In genomic region chr1:50610563-50610962, GRCh38 we compare ENCODE assay signal across 12 cellular contexts.
A peak's percentile ranks its signal among the peaks of the same experiment; 100 is the strongest.
DNase-seq lines count a peak whose midpoint lies in the region; ATAC-seq, FAIRE-seq and TF ChIP-seq lines count a peak whose summit lies in the region.
"Had no signal": no experiment of that assay in that cellular context is flagged by ENCODE, and none has a peak within 500 bp of the region (broad histone marks: within the 10 kb centered on the region; RNA-seq: fewer than 3 reads in every experiment).

No MANE protein-coding gene starts in this region.

- no TSS peak for BruUV-seq in GM12878 (replicated peaks; lab: Mats Ljungman, UMichigan)

- TF ChIP-seq CTCF in GM23338 (conservative IDR thresholded peaks at IDR 0.05; ENCODE audit: low read depth in 2 of 2) (no peak), GM12878 (IDR thresholded peaks at IDR 0.05 in 2 of 3, conservative IDR thresholded peaks at IDR 0.05 in 1 of 3; ENCODE audit: control insufficient read depth in 2 of 3, extremely low read depth in 1 of 3, insufficient read depth in 1 of 3, low read depth in 3 of 3, low read length in 3 of 3) (no peak), ascending aorta (IDR thresholded peaks at IDR 0.05) (no peak)

- POLR2A ChIA-PET in GM12878 (lab: Charles Lee): no interaction called here

- H3F3A ChIP-seq in GM23338 (replicated peaks; ENCODE audit: low read depth): no peaks in the 10 kb centered on the region

- H3K9me2 ChIP-seq in GM23338 (ENCODE audit: insufficient read depth): no peaks in the 10 kb centered on the region
- H3K9me2 ChIP-seq: SK-N-SH had no signal

- H2AFZ ChIP-seq in GM23338: no peak overlapping the region
- no peak overlapping the region for H2AFZ ChIP-seq in GM12878 (ENCODE audit: control insufficient read depth, low read depth, low read length)

- H3K27me3 ChIP-seq in GM23338 (ENCODE audit: insufficient read depth) (no peaks in the 10 kb centered on the region), GM12878 (replicated peaks in 1 of 2; ENCODE audit: control insufficient read depth in 2 of 2, insufficient read depth in 2 of 2, low read length in 1 of 2) (no peaks in the 10 kb centered on the region), ascending aorta (no peaks in the 10 kb centered on the region)
- H3K27me3 ChIP-seq: BLaER1 treated with 17β-estradiol and CSF1 and Interleukin-3, amounts not matched to agents 10 nM and 100 nM; body of pancreas had no signal

- no peaks in the 10 kb centered on the region for H3K36me3 Mint-ChIP-seq in GM23338 (ENCODE audit: low read depth)

- H3K4me3 ChIP-seq in GM23338: no peak overlapping the region
- H3K4me3 ChIP-seq in GM12878: no peak overlapping the region
- no peak overlapping the region for H3K4me3 ChIP-seq in ascending aorta
- H3K4me3 ChIP-seq: BLaER1 treated with 17β-estradiol and CSF1 and Interleukin-3, amounts not matched to agents 10 nM and 100 nM; body of pancreas; left ventricle myocardium inferior had no signal

- H3K79me2 ChIP-seq in GM23338 (replicated peaks; ENCODE audit: insufficient read depth) (no peaks in the 10 kb centered on the region), GM12878 (ENCODE audit: control insufficient read depth, insufficient read depth, low read length) (no peaks in the 10 kb centered on the region)

- no peak overlapping the region for H3K4me3 Mint-ChIP-seq in GM23338

- no peak for TF ChIP-seq RAD21 in GM12878 (IDR thresholded peaks at IDR 0.05; ENCODE audit: insufficient read depth, low read depth, low read length)

- FAIRE-seq in GM12891 (lab: Jason Lieb, UNC) (peak; percentile 71), GM12878 (lab: Jason Lieb, UNC) (no peak)

- H3K27ac Mint-ChIP-seq in GM23338: no peak overlapping the region

- DNase-seq in GM12891 (ENCODE audit: insufficient read length, low spot score) (no peak), GM23338 (ENCODE audit: low spot score) (peak; percentile 51), NCI-H146 (lab: John Stamatoyannopoulos, UW) (peak; percentile 93), GM12878 (ENCODE audit: low read depth, low spot score) (peak; percentile 36), substantia nigra (lab: John Stamatoyannopoulos, UW) (no peak), ascending aorta (ENCODE audit: low spot score in 2 of 2) (no peak), AG20443 (ENCODE audit: low spot score) (no peak)
- DNase-seq: body of pancreas, left ventricle myocardium inferior, SK-N-SH had no signal

- H4K20me1 ChIP-seq in GM23338 (replicated peaks; ENCODE audit: insufficient read depth) (no peaks in the 10 kb centered on the region), GM12878 (ENCODE audit: control insufficient read depth, insufficient read depth) (no peaks in the 10 kb centered on the region)
- H4K20me1 ChIP-seq: BLaER1 treated with 17β-estradiol and CSF1 and Interleukin-3, amounts not matched to agents 10 nM and 100 nM had no signal

- peaks cover 7% of the 10 kb centered on the region for H3K4me1 ChIP-seq in GM23338 (ENCODE audit: insufficient read depth)
- H3K4me1 ChIP-seq in GM12878 (ENCODE audit: control insufficient read depth, insufficient read depth, low read length): peaks cover 5% of the 10 kb centered on the region
- no peaks in the 10 kb centered on the region for H3K4me1 ChIP-seq in ascending aorta
- H3K4me1 ChIP-seq: BLaER1 treated with 17β-estradiol and CSF1 and Interleukin-3, amounts not matched to agents 10 nM and 100 nM; body of pancreas; left ventricle myocardium inferior had no signal

- no peaks in the 10 kb centered on the region for H3K27me3 Mint-ChIP-seq in GM23338 (ENCODE audit: insufficient read depth, low read depth, poor library complexity)

- H3K9me3 Mint-ChIP-seq in GM23338: no peaks in the 10 kb centered on the region

- RAD21 ChIA-PET in GM12878 (lab: Charles Lee; ENCODE audit: unreplicated experiment): interaction anchor here (0.7 to 9.5 kb wide), 11 partner anchors 8 to 243 kb away, joined by 3 to 63 read pairs (median 4); no protein-coding TSS in a partner anchor

- in situ Hi-C loops in GM12878 (cut with MboI): no loop called here

- H3K27ac ChIP-seq in GM23338 (ENCODE audit: low read depth): no peak overlapping the region
- peak overlapping the region; percentile 37; the same call in 1 of the 2 replicates for H3K27ac ChIP-seq in GM12878 (ENCODE audit: control insufficient read depth, insufficient read depth)
- H3K27ac ChIP-seq in substantia nigra (ENCODE audit: low read depth, low read length, poor library complexity, severe bottlenecking): no peak overlapping the region
- H3K27ac ChIP-seq in ascending aorta: no peak overlapping the region
- H3K27ac ChIP-seq: BLaER1 treated with 17β-estradiol and CSF1 and Interleukin-3, amounts not matched to agents 10 nM and 100 nM; body of pancreas; left ventricle myocardium inferior had no signal

- H3K4me2 ChIP-seq in GM23338: no peak overlapping the region
- no peak overlapping the region for H3K4me2 ChIP-seq in GM12878 (ENCODE audit: control insufficient read depth, insufficient read depth)
- H3K4me2 ChIP-seq: BLaER1 treated with 17β-estradiol and CSF1 and Interleukin-3, amounts not matched to agents 10 nM and 100 nM; SK-N-SH had no signal

- no peaks in the 10 kb centered on the region for H3K36me3 ChIP-seq in GM23338 (ENCODE audit: insufficient read depth)
- no peaks in the 10 kb centered on the region for H3K36me3 ChIP-seq in GM12878 (ENCODE audit: control insufficient read depth in 2 of 2, insufficient read depth in 2 of 2, low read length in 1 of 2)
- H3K36me3 ChIP-seq in ascending aorta: no peaks in the 10 kb centered on the region

- intact Hi-C loops in GM12878 (cut with micrococcal nuclease; ENCODE audit: unreplicated experiment): no loop called here
- intact Hi-C loops in ascending aorta (cut with DNase I): no loop called here

- CTCF ChIA-PET in GM12878 (lab: Yijun Ruan, JAX): interaction anchor here (0.7 to 12.0 kb wide), 12 partner anchors 10 to 242 kb away, joined by 3 to 151 read pairs (median 4); no protein-coding TSS in a partner anchor

- H3K9me3 ChIP-seq in GM12878 (replicated peaks; ENCODE audit: control insufficient read depth, insufficient read depth, low read length): no peaks in the 10 kb centered on the region; the same call in 2 of the 3 replicates
- no peaks in the 10 kb centered on the region for H3K9me3 ChIP-seq in ascending aorta
- H3K9me3 ChIP-seq: body of pancreas, left ventricle myocardium inferior, SK-N-SH had no signal

- H3K4me1 Mint-ChIP-seq in GM23338: peaks cover 8% of the 10 kb centered on the region

- no peak overlapping the region for H3K9ac ChIP-seq in GM12878 (ENCODE audit: control insufficient read depth, insufficient read depth, low read length)
- H3K9ac ChIP-seq: BLaER1 treated with 17β-estradiol and CSF1 and Interleukin-3, amounts not matched to agents 10 nM and 100 nM; SK-N-SH had no signal

- 51% methylated on average over 2 of the region's 2 CpGs for WGBS in GM12878 (ENCODE audit: insufficient coverage, insufficient replicate concordance, low lambda C conversion rate, missing lambda C conversion rate)

- no peak for TF ChIP-seq POLR2A in GM12891 (IDR thresholded peaks at IDR 0.05; ENCODE audit: low read depth, low read length)
- no peak for TF ChIP-seq POLR2A in GM12878 (IDR thresholded peaks at IDR 0.05; ENCODE audit: low read depth, low read length)

- SMC1A ChIA-PET in GM12878 (lab: Charles Lee; ENCODE audit: uncharacterized antibody, unreplicated experiment): interaction anchor here (0.7 to 3.8 kb wide), 11 partner anchors 10 to 894 kb away, joined by 3 to 30 read pairs (median 3); no protein-coding TSS in a partner anchor

- TF ChIP-seq EP300 in GM12878 (IDR thresholded peaks at IDR 0.05; ENCODE audit: borderline replicate concordance in 1 of 2, control insufficient read depth in 1 of 2, low read depth in 2 of 2, low read length in 2 of 2): no peak; a peak in 1 of 4 replicates

- peak; percentile 57; the same call in 2 of the 3 replicates for ATAC-seq in GM23338
- peak; percentile 89 for ATAC-seq in GM12878
- no peak for ATAC-seq in HG02970 (IDR thresholded peaks at IDR 0.05; ENCODE audit: low FRiP score, unreplicated experiment)
- ATAC-seq: body of pancreas had no signal

TF ChIP-seq in GM12891, 5 proteins besides CTCF, POLR2A, EP300 and RAD21:
- TF ChIP-seq POU2F2 (IDR thresholded peaks at IDR 0.05; ENCODE audit: low read depth, low read length): no peak

TF ChIP-seq in GM23338, 12 proteins besides CTCF, POLR2A, EP300 and RAD21 (continues in another document):
- TF ChIP-seq NANOG (IDR thresholded peaks at IDR 0.05; ENCODE audit: borderline replicate concordance) (no peak), EZH2phosphoT487 (IDR thresholded peaks at IDR 0.05; ENCODE audit: unreplicated experiment) (no peak), ZNF114 (CRISPR knock-in tag; IDR thresholded peaks at IDR 0.05) (no peak), CREB1 (CRISPR knock-in tag; IDR thresholded peaks at IDR 0.05; ENCODE audit: low read depth) (no peak), ETS1 (IDR thresholded peaks at IDR 0.05) (no peak), POLR2AphosphoS5 (IDR thresholded peaks at IDR 0.05; ENCODE audit: low read depth) (no peak)

TF ChIP-seq in GM12878, 131 proteins besides CTCF, POLR2A, EP300 and RAD21 (continues in another document):
- TF ChIP-seq PAX8 (IDR thresholded peaks at IDR 0.05) (no peak), SMARCA5 (IDR thresholded peaks at IDR 0.05) (no peak), PKNOX1 (IDR thresholded peaks at IDR 0.05) (peak; percentile 33), MTA2 (IDR thresholded peaks at IDR 0.05; ENCODE audit: low read depth) (peak; percentile 88), RBBP5 (conservative IDR thresholded peaks at IDR 0.05) (no peak), ETV6 (conservative IDR thresholded peaks at IDR 0.05 in 1 of 2, IDR thresholded peaks at IDR 0.05 in 1 of 2; ENCODE audit: borderline replicate concordance in 1 of 2, low read depth in 1 of 2) (no peak)

Comparison
In these comparisons a context has a peak if more than half of its experiments do, and no peak if none do; other contexts are left out.
1. DNase-seq: peak in GM23338 (single experiment), NCI-H146 (single experiment) and GM12878 (single experiment); none in GM12891 (single experiment), substantia nigra (0 of 49), ascending aorta (0 of 2) and AG20443 (single experiment).